In the genomic region with DNA sequence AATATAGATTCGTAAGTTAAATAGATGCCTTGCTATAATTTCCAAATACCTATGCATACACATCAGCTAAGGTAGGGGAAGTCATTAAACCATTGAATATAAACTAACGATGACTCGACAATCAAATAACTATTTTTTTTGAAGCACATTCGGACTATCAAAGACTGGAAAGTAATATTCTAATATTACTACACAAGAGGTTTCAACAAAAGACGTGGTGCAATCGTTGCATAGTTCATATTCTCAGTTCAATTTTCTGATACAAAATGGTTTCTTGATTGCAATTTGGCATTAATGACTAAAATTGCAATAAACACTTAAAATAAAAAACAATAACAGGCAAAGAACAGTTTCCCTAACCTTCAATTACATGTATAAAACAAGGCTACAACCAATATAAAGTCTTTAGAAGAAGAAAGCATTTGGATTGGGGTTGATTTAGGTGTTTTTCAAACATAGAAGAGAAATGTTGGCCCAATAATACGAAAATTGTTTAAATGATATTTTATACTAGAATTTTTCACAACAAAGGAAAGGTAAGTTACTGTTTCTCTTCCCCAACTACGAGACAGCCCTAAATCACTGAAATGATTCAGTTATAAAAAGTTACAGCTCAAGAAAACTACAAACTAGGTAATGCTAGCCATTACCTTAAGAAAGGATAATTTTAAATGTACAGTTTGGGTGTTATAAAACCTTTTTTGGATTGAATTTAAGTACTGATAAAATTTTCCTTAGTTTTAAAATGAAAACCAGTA, we compare ENCODE assay signal across 9 cellular contexts. TPM values are rescaled to one million over a fixed set of nuclear protein-coding genes. Genes with fewer than 3 reads are reported as not detected.
DNase-seq lines count a peak whose midpoint lies in the region; ATAC-seq and TF ChIP-seq lines count a peak whose summit lies in the region.
"Had no signal": no experiment of that assay in that cellular context is flagged by ENCODE, and none has a peak within 500 bp of the region (broad histone marks: within the 10 kb centered on the region; RNA-seq: fewer than 3 reads in every experiment).

No MANE protein-coding gene starts in this region.

- H3K27ac ChIP-seq in GM23338 (ENCODE audit: low read depth) (no peak overlapping the region), breast epithelium (peak overlapping the region; percentile 88 to 92), stomach smooth muscle (ENCODE audit: low read length) (peak overlapping the region; percentile 92)

- 0 out of 2 replicates have a peak overlapping the region, but pooled peaks have one; percentile 50 for H3K4me2 ChIP-seq in GM23338

- H2AFZ ChIP-seq in GM23338 = no peak overlapping the region

- no peak overlapping the region for H3K4me3 ChIP-seq in GM23338
- peak overlapping the region; percentile 54 to 72 (median 56) for H3K4me3 ChIP-seq in breast epithelium
- H3K4me3 ChIP-seq in kidney epithelial cell (ENCODE audit: low read depth, low read length) = peak overlapping the region; percentile 4
- H3K4me3 ChIP-seq in stomach smooth muscle (ENCODE audit: low read length in 2 of 2) = peak overlapping the region; percentile 64 to 91

- peaks cover 23% of the 10 kb centered on the region for H3K27me3 Mint-ChIP-seq in GM23338 (ENCODE audit: insufficient read depth, low read depth, poor library complexity)

- H3F3A ChIP-seq in GM23338 (replicated peaks; ENCODE audit: low read depth) = no peaks in the 10 kb centered on the region

- no peak for TF ChIP-seq POLR2A in breast epithelium (IDR thresholded peaks at IDR 0.05)

- H3K4me1 ChIP-seq in GM23338 (ENCODE audit: insufficient read depth) (peaks cover 41% of the 10 kb centered on the region), breast epithelium (no peaks in the 10 kb centered on the region), stomach smooth muscle (ENCODE audit: control insufficient read depth, insufficient read depth, low read length) (peaks cover 15% of the 10 kb centered on the region)

- H3K9me2 ChIP-seq in GM23338 (ENCODE audit: insufficient read depth) = no peaks in the 10 kb centered on the region

- intact Hi-C loops in breast epithelium (cut with DNase I; ENCODE audit: low total_unique reads) = no loop called here

- H3K36me3 Mint-ChIP-seq in GM23338 (ENCODE audit: low read depth) = no peaks in the 10 kb centered on the region

- no peak overlapping the region for H3K4me3 Mint-ChIP-seq in GM23338

- H3K36me3 ChIP-seq in GM23338 (ENCODE audit: insufficient read depth) (no peaks in the 10 kb centered on the region), breast epithelium (no peaks in the 10 kb centered on the region), kidney epithelial cell (ENCODE audit: control insufficient read depth, insufficient read depth, low read length) (no peaks in the 10 kb centered on the region), stomach smooth muscle (ENCODE audit: control insufficient read depth in 2 of 2, insufficient read depth in 2 of 2, low read length in 2 of 2) (no peaks in the 10 kb centered on the region)

- H3K79me2 ChIP-seq in GM23338 (replicated peaks; ENCODE audit: insufficient read depth) = no peaks in the 10 kb centered on the region; the same call in 1 of the 2 replicates

- no peaks in the 10 kb centered on the region for H3K9me3 Mint-ChIP-seq in GM23338

- DNase-seq in GM23338 (ENCODE audit: low spot score) (no peak), breast epithelium (ENCODE audit: low spot score in 2 of 2) (no peak), kidney epithelial cell (ENCODE audit: low read depth) (no peak), mucosa of gallbladder (ENCODE audit: low spot score) (no peak)
- DNase-seq: cerebellar nuclear complex had no signal

- TF ChIP-seq CTCF in GM23338 (conservative IDR thresholded peaks at IDR 0.05; ENCODE audit: low read depth in 2 of 2) (no peak), breast epithelium (IDR thresholded peaks at IDR 0.05) (no peak), kidney epithelial cell (IDR thresholded peaks at IDR 0.05; ENCODE audit: insufficient read depth, low read length, poor library complexity, severe bottlenecking) (no peak)

- peak overlapping the region; percentile 77 to 84 for H3K9ac ChIP-seq in stomach smooth muscle (ENCODE audit: low read length in 2 of 2)

- H3K9me3 ChIP-seq in breast epithelium (no peaks in the 10 kb centered on the region), stomach smooth muscle (ENCODE audit: control insufficient read depth in 2 of 2, low read length in 2 of 2) (no peaks in the 10 kb centered on the region)

- ATAC-seq in GM23338 (no peak), HG03571 (IDR thresholded peaks at IDR 0.05; ENCODE audit: unreplicated experiment) (no peak), GM19035 (IDR thresholded peaks at IDR 0.05; ENCODE audit: unreplicated experiment) (no peak), GM21529 (IDR thresholded peaks at IDR 0.05; ENCODE audit: unreplicated experiment) (no peak)

- H3K4me1 Mint-ChIP-seq in GM23338 = peaks cover 39% of the 10 kb centered on the region

- peaks cover 33% of the 10 kb centered on the region for H3K27me3 ChIP-seq in GM23338 (ENCODE audit: insufficient read depth)
- H3K27me3 ChIP-seq in breast epithelium = peaks cover 0 to 33% of the 10 kb centered on the region in 2 donors
- no peaks in the 10 kb centered on the region for H3K27me3 ChIP-seq in kidney epithelial cell (ENCODE audit: control insufficient read depth, insufficient read depth, low read length)
- no peaks in the 10 kb centered on the region for H3K27me3 ChIP-seq in stomach smooth muscle (ENCODE audit: control insufficient read depth in 1 of 2, insufficient read depth in 2 of 2, low read length in 2 of 2)

- no peaks in the 10 kb centered on the region for H4K20me1 ChIP-seq in GM23338 (replicated peaks; ENCODE audit: insufficient read depth)

- H3K27ac Mint-ChIP-seq in GM23338 = no peak overlapping the region

TF ChIP-seq in GM23338, 12 proteins besides CTCF, POLR2A, EP300 and RAD21 (continues in another document):
- TF ChIP-seq, protein P1, sequence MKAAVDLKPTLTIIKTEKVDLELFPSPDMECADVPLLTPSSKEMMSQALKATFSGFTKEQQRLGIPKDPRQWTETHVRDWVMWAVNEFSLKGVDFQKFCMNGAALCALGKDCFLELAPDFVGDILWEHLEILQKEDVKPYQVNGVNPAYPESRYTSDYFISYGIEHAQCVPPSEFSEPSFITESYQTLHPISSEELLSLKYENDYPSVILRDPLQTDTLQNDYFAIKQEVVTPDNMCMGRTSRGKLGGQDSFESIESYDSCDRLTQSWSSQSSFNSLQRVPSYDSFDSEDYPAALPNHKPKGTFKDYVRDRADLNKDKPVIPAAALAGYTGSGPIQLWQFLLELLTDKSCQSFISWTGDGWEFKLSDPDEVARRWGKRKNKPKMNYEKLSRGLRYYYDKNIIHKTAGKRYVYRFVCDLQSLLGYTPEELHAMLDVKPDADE (IDR thresholded peaks at IDR 0.05) = no peak
- TF ChIP-seq EZH2 (IDR thresholded peaks at IDR 0.05; ENCODE audit: low read depth, unreplicated experiment) = no peak
- no peak for TF ChIP-seq JUNB (IDR thresholded peaks at IDR 0.05; ENCODE audit: unreplicated experiment)
- TF ChIP-seq ZNF114 (CRISPR knock-in tag; IDR thresholded peaks at IDR 0.05) = no peak
- no peak for TF ChIP-seq POLR2AphosphoS5 (IDR thresholded peaks at IDR 0.05; ENCODE audit: low read depth)
- TF ChIP-seq, protein P2, sequence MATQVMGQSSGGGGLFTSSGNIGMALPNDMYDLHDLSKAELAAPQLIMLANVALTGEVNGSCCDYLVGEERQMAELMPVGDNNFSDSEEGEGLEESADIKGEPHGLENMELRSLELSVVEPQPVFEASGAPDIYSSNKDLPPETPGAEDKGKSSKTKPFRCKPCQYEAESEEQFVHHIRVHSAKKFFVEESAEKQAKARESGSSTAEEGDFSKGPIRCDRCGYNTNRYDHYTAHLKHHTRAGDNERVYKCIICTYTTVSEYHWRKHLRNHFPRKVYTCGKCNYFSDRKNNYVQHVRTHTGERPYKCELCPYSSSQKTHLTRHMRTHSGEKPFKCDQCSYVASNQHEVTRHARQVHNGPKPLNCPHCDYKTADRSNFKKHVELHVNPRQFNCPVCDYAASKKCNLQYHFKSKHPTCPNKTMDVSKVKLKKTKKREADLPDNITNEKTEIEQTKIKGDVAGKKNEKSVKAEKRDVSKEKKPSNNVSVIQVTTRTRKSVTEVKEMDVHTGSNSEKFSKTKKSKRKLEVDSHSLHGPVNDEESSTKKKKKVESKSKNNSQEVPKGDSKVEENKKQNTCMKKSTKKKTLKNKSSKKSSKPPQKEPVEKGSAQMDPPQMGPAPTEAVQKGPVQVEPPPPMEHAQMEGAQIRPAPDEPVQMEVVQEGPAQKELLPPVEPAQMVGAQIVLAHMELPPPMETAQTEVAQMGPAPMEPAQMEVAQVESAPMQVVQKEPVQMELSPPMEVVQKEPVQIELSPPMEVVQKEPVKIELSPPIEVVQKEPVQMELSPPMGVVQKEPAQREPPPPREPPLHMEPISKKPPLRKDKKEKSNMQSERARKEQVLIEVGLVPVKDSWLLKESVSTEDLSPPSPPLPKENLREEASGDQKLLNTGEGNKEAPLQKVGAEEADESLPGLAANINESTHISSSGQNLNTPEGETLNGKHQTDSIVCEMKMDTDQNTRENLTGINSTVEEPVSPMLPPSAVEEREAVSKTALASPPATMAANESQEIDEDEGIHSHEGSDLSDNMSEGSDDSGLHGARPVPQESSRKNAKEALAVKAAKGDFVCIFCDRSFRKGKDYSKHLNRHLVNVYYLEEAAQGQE (IDR thresholded peaks at IDR 0.05; ENCODE audit: unreplicated experiment) = no peak
- TF ChIP-seq NANOG (IDR thresholded peaks at IDR 0.05; ENCODE audit: borderline replicate concordance) = no peak
- no peak for TF ChIP-seq STAT1 (IDR thresholded peaks at IDR 0.05; ENCODE audit: unreplicated experiment)

RNA-seq across cellular contexts. Expression of a gene that starts 17.6 kb away (rescaled TPM):
- total RNA-seq in GM23338 (2014; rRNA removed; shearing (Covaris generic)) = not detected in 2 replicates
- polyA plus RNA-seq in GM23338 (2016; fragmentation: Nextera tagmentation; extraction: Ambion mirVana) = not detected in 2 replicates
- total RNA-seq in breast epithelium (1 to 10 TPM; 2.0 to 2.8 (median 2.4) TPM), kidney epithelial cell (not detected in 2 replicates), mucosa of gallbladder (0.75 TPM)
